In the genomic region with DNA sequence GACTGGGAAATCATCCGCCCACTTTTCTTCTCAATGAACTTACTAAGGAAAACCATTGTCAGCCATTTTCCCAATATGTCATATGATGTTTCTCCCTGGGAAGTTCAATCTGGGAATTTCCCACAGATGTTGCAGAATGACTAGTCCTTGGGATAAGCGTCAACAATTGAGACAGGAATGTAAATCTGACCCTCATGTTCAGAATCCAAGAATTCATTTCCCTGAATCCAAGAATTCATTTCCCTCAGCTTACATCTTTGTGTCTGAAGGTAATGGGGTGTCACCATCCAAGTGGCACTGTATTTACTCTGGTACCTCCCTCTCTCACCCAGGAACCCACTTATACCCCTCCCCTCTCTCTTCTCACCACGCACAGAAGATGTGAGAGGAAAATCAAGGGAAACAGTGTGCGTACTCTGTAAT, we compare ENCODE assay signal across 9 cellular contexts. TPM values are rescaled to one million over a fixed set of nuclear protein-coding genes. Genes with fewer than 3 reads are reported as not detected.
A peak's percentile ranks its signal among the peaks of the same experiment; 100 is the strongest.
DNase-seq lines count a peak whose midpoint lies in the region; ATAC-seq and TF ChIP-seq lines count a peak whose summit lies in the region.
"Had no signal": no experiment of that assay in that cellular context is flagged by ENCODE, and none has a peak within 500 bp of the region (broad histone marks: within the 10 kb centered on the region; RNA-seq: fewer than 3 reads in every experiment).

No MANE protein-coding gene starts in this region.

- no peak for TF ChIP-seq EP300 in sigmoid colon (IDR thresholded peaks at IDR 0.05)

- ATAC-seq in SK-N-SH treated with all-trans-retinoic acid at 6 μM for 48 hours (peak; percentile 16; the same call in 2 of the 3 replicates), GM21390 (IDR thresholded peaks at IDR 0.05; ENCODE audit: unreplicated experiment) (no peak)

- DNase-seq in GM04503 (ENCODE audit: low read depth) (peak; percentile 96), fibroblast of lung (ENCODE audit: low read depth in 2 of 2) (peak; percentile 96), sigmoid colon (no peak), NCI-H2081 (lab: John Stamatoyannopoulos, UW) (no peak), globus pallidus (ENCODE audit: low spot score) (no peak)
- no peak for DNase-seq in activated CD4-positive, alpha-beta T cell treated with anti-CD3 and anti-CD28 coated beads, Interleukin-2, amount 50 U/mL, for 48 hours

- H3K4me1 ChIP-seq in fibroblast of lung (ENCODE audit: control insufficient read depth, extremely low read depth, insufficient read depth, low read length), result peaks cover 30% of the 10 kb centered on the region
- H3K4me1 ChIP-seq in sigmoid colon, result peaks cover 0 to 79% (median 77%) of the 10 kb centered on the region in 4 donors

- H3K27me3 ChIP-seq in fibroblast of lung (ENCODE audit: control insufficient read depth, insufficient read depth, low read length) (no peaks in the 10 kb centered on the region), sigmoid colon (no peaks in the 10 kb centered on the region)

- H2AFZ ChIP-seq in fibroblast of lung (ENCODE audit: low read length), result no peak overlapping the region

- H3K79me2 ChIP-seq in fibroblast of lung (ENCODE audit: control insufficient read depth, insufficient read depth, low read length), result peaks cover 71% of the 10 kb centered on the region

- no peak for TF ChIP-seq CTCF in fibroblast of lung (conservative IDR thresholded peaks at IDR 0.05 in 1 of 2, IDR thresholded peaks at IDR 0.05 in 1 of 2; ENCODE audit: low read depth in 1 of 2, low read length in 2 of 2)
- no peak for TF ChIP-seq CTCF in sigmoid colon (IDR thresholded peaks at IDR 0.05)

- H3K36me3 ChIP-seq in fibroblast of lung (ENCODE audit: control insufficient read depth, insufficient read depth, low read length), result peaks cover 2% of the 10 kb centered on the region
- H3K36me3 ChIP-seq in sigmoid colon, result peaks cover 0 to 12% (median 2%) of the 10 kb centered on the region in 4 donors

- peak overlapping the region; percentile 60 for H3K9ac ChIP-seq in fibroblast of lung (ENCODE audit: insufficient read depth, low read length)

- TF ChIP-seq POLR2A in sigmoid colon (IDR thresholded peaks at IDR 0.05), result no peak

- peak overlapping the region; percentile 34 for H3K4me2 ChIP-seq in fibroblast of lung (ENCODE audit: extremely low read depth, insufficient read depth, low read length)

- H3K4me3 ChIP-seq in fibroblast of lung (replicated peaks in 1 of 4; ENCODE audit: control extremely low read depth in 1 of 4, insufficient read depth in 1 of 4, low read depth in 3 of 4, low read length in 4 of 4) (peak overlapping the region in 2 of 4 experiments; percentile 14 to 44), sigmoid colon (peak overlapping the region in 3 of 4 donors; percentile 0 to 25 (median 20))
- H3K4me3 ChIP-seq: HAP-1 had no signal

- intact Hi-C loops in sigmoid colon (cut with DNase I), result no loop called here

- WGBS in sigmoid colon, 2 donors, result 70 to 89% methylated on average over 4 of the region's 4 CpGs

- H3K27ac ChIP-seq in fibroblast of lung (ENCODE audit: insufficient read depth, low read length), result peak overlapping the region; percentile 86
- peak overlapping the region; percentile 63 to 100 (median 86) for H3K27ac ChIP-seq in sigmoid colon

- no peaks in the 10 kb centered on the region for H4K20me1 ChIP-seq in fibroblast of lung (ENCODE audit: control insufficient read depth, extremely low read depth, insufficient read depth, low read length)

- H3K9me3 ChIP-seq in fibroblast of lung (ENCODE audit: control insufficient read depth, insufficient read depth, low read depth, low read length) (no peaks in the 10 kb centered on the region), sigmoid colon (no peaks in the 10 kb centered on the region)
- H3K9me3 ChIP-seq: HAP-1 had no signal

TF ChIP-seq in SK-N-SH treated with all-trans-retinoic acid at 6 μM for 48 hours, 23 proteins besides CTCF, POLR2A, EP300 and RAD21:
- TF ChIP-seq ZFP30 (CRISPR knock-in tag; IDR thresholded peaks at IDR 0.05), result no peak
- TF ChIP-seq RARB (CRISPR knock-in tag; IDR thresholded peaks at IDR 0.05), result no peak
- no peak for TF ChIP-seq PPARA (CRISPR knock-in tag; IDR thresholded peaks at IDR 0.05; ENCODE audit: borderline replicate concordance)
- no peak for TF ChIP-seq ESRRG (CRISPR knock-in tag; IDR thresholded peaks at IDR 0.05)
- TF ChIP-seq ZNF70 (CRISPR knock-in tag; IDR thresholded peaks at IDR 0.05), result no peak
- TF ChIP-seq, protein P1, sequence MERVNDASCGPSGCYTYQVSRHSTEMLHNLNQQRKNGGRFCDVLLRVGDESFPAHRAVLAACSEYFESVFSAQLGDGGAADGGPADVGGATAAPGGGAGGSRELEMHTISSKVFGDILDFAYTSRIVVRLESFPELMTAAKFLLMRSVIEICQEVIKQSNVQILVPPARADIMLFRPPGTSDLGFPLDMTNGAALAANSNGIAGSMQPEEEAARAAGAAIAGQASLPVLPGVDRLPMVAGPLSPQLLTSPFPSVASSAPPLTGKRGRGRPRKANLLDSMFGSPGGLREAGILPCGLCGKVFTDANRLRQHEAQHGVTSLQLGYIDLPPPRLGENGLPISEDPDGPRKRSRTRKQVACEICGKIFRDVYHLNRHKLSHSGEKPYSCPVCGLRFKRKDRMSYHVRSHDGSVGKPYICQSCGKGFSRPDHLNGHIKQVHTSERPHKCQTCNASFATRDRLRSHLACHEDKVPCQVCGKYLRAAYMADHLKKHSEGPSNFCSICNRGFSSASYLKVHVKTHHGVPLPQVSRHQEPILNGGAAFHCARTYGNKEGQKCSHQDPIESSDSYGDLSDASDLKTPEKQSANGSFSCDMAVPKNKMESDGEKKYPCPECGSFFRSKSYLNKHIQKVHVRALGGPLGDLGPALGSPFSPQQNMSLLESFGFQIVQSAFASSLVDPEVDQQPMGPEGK (CRISPR knock-in tag; IDR thresholded peaks at IDR 0.05; ENCODE audit: borderline replicate concordance), result no peak
- no peak for TF ChIP-seq ZFP3 (CRISPR knock-in tag; IDR thresholded peaks at IDR 0.05)
- TF ChIP-seq SNAI2 (CRISPR knock-in tag; IDR thresholded peaks at IDR 0.05), result no peak
- no peak for TF ChIP-seq ZNF8 (CRISPR knock-in tag; IDR thresholded peaks at IDR 0.05)
- TF ChIP-seq TOX (CRISPR knock-in tag; IDR thresholded peaks at IDR 0.05; ENCODE audit: borderline replicate concordance), result no peak
- TF ChIP-seq OSR1 (CRISPR knock-in tag; IDR thresholded peaks at IDR 0.05), result no peak
- no peak for TF ChIP-seq GLIS3 (CRISPR knock-in tag; IDR thresholded peaks at IDR 0.05)
- no peak for TF ChIP-seq ARNTL (CRISPR knock-in tag; IDR thresholded peaks at IDR 0.05; ENCODE audit: borderline replicate concordance, low read depth)
- TF ChIP-seq CSDC2 (CRISPR knock-in tag; IDR thresholded peaks at IDR 0.05), result no peak
- TF ChIP-seq ZC3H10 (CRISPR knock-in tag; IDR thresholded peaks at IDR 0.05), result no peak
- TF ChIP-seq TCF4 (CRISPR knock-in tag; IDR thresholded peaks at IDR 0.05; ENCODE audit: borderline replicate concordance), result no peak
- no peak for TF ChIP-seq BACH2 (CRISPR knock-in tag; IDR thresholded peaks at IDR 0.05; ENCODE audit: borderline replicate concordance)
- TF ChIP-seq, protein P2, sequence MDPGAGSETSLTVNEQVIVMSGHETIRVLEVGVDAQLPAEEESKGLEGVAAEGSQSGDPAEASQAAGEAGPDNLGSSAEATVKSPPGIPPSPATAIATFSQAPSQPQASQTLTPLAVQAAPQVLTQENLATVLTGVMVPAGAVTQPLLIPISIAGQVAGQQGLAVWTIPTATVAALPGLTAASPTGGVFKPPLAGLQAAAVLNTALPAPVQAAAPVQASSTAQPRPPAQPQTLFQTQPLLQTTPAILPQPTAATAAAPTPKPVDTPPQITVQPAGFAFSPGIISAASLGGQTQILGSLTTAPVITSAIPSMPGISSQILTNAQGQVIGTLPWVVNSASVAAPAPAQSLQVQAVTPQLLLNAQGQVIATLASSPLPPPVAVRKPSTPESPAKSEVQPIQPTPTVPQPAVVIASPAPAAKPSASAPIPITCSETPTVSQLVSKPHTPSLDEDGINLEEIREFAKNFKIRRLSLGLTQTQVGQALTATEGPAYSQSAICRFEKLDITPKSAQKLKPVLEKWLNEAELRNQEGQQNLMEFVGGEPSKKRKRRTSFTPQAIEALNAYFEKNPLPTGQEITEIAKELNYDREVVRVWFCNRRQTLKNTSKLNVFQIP (CRISPR knock-in tag; IDR thresholded peaks at IDR 0.05; ENCODE audit: borderline replicate concordance, low read depth), result no peak

RNA-seq across cellular contexts. Expression of a gene that starts 7.4 kb away (rescaled TPM):
- 27.6 and 29.5 TPM in 2 replicates for total RNA-seq in fibroblast of lung
- 8.3 and 27.0 TPM in 2 replicates for polyA plus RNA-seq in fibroblast of lung
- polyA plus RNA-seq in fibroblast of lung (2012), result 6.2 and 19.1 TPM in 2 replicates
- polyA minus RNA-seq in fibroblast of lung (ENCODE audit: low replicate concordance), result 6.0 and 10.8 TPM in 2 replicates
- total RNA-seq in sigmoid colon, result 100 to 1,000 TPM; 120 to 184 (median 159) TPM
- 10 to 100 TPM; 20.4 to 23.7 (median 22.0) TPM for polyA plus RNA-seq in sigmoid colon

Comparison
In these comparisons a context has a peak if more than half of its experiments do, and no peak if none do; other contexts are left out.
1. DNase-seq: peak in GM04503 (single experiment) and fibroblast of lung (2 of 2); none in sigmoid colon (single experiment), NCI-H2081 (0 of 2), activated CD4-positive, alpha-beta T cell treated with anti-CD3 and anti-CD28 coated beads, Interleukin-2, amount 50 U/mL, for 48 hours (0 of 2) and globus pallidus (single experiment).